20 cellular contexts compared by ENCODE assay signal in the genomic region with DNA sequence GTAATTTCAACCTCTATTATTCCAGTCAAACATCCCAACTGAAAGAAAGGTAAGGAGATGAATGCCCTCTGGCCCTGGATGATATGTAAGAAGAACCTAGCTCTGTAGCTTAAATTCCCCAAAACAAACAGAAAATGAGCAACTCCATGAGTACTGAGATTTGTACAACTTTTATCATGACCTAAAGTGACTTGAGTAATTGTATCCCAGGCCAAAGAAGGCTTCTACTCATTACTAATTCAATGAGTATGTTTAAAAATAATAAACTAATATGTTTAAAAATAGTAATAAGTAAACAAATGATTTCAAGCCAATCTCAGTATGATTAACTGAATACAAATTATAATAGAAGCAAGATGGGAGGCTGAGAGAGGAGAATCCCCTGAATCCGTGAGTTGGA.
DNase-seq lines count a peak whose midpoint lies in the region; ATAC-seq and TF ChIP-seq lines count a peak whose summit lies in the region.
"Had no signal": no experiment of that assay in that cellular context is flagged by ENCODE, and none has a peak within 500 bp of the region (broad histone marks: within the 10 kb centered on the region; RNA-seq: fewer than 3 reads in every experiment).

No MANE protein-coding gene starts in this region.

- H3K9me3 ChIP-seq in body of pancreas (no peaks in the 10 kb centered on the region), BE2C (no peaks in the 10 kb centered on the region)

- DNase-seq in EL (peak; percentile 8), LHCN-M2 (ENCODE audit: low read depth) (peak; percentile 31), fibroblast of gingiva (ENCODE audit: low read depth) (peak; percentile 39), body of pancreas (no peak), BE2C (no peak)
- DNase-seq: 8988T; C1 segment of cervical spinal cord; CD4-positive, CD25-positive, alpha-beta regulatory T cell; CD8-positive, alpha-beta memory T cell; COR-L47; DMS 273 treated with DMSO at 0.1 percent for 48 hours; DMS53; DND-41; GDM1; HFFc6; KG1 had no signal

- TF ChIP-seq POLR2A in body of pancreas (IDR thresholded peaks at IDR 0.05): no peak

- H3K4me3 ChIP-seq in body of pancreas (no peak overlapping the region), BE2C (ENCODE audit: low read depth, low read length) (no peak overlapping the region)

- ATAC-seq in body of pancreas: no peak
- no peak for ATAC-seq in HG02938 (IDR thresholded peaks at IDR 0.05; ENCODE audit: unreplicated experiment)
- ATAC-seq in GM18858 (IDR thresholded peaks at IDR 0.05; ENCODE audit: unreplicated experiment): no peak
- ATAC-seq: HCT116, HepG2 had no signal

- H3K27ac ChIP-seq in body of pancreas: no peak overlapping the region

- H3K4me1 ChIP-seq in body of pancreas: peaks cover 11% of the 10 kb centered on the region
- no peaks in the 10 kb centered on the region for H3K4me1 ChIP-seq in BE2C

- WGBS in body of pancreas, 2 donors: 70 to 97% methylated on average over 1 of the region's 1 CpG

- TF ChIP-seq CTCF in body of pancreas (IDR thresholded peaks at IDR 0.05) (no peak), BE2C (IDR thresholded peaks at IDR 0.05; ENCODE audit: low read depth, low read length) (no peak)

- intact Hi-C loops in body of pancreas (cut with DNase I): loop anchor here (5.0 kb wide), 1 partner anchor 561 kb away; no protein-coding TSS in a partner anchor

- no peaks in the 10 kb centered on the region for H3K27me3 ChIP-seq in body of pancreas
- no peaks in the 10 kb centered on the region for H3K27me3 ChIP-seq in BE2C

- H3K36me3 ChIP-seq in body of pancreas (replicated peaks in 1 of 2; ENCODE audit: insufficient read depth in 1 of 2, low read depth in 2 of 2) (no peaks in the 10 kb centered on the region), BE2C (no peaks in the 10 kb centered on the region)

Comparison
In these comparisons a context has a peak if more than half of its experiments do, and no peak if none do; other contexts are left out.
1. DNase-seq: peak in EL (single experiment), LHCN-M2 (single experiment) and fibroblast of gingiva (single experiment); none in body of pancreas (0 of 4) and BE2C (single experiment).